16 cellular contexts compared by ENCODE assay signal in the genomic region with DNA sequence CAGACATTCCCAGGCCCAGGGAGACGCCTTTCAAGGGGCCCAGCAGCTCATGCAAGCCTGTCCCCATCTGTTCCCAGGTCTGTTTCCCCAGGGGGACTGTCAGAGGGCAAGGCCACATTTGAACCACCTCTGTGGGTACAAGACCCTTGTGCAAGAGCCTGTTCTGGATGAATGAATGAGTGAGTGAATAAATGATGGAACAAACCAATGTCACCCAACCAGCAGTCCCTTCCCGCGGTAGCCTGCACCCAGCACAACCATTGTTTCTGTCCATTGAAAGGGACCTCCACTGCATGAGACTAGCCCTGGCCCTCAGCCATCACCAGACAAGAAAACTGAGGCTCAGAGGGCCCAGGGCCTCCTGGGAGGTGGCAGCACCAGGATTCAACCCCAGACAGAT.
A peak's percentile ranks its signal among the peaks of the same experiment; 100 is the strongest.
DNase-seq lines count a peak whose midpoint lies in the region; ATAC-seq and TF ChIP-seq lines count a peak whose summit lies in the region.
"Had no signal": no experiment of that assay in that cellular context is flagged by ENCODE, and none has a peak within 500 bp of the region (broad histone marks: within the 10 kb centered on the region; RNA-seq: fewer than 3 reads in every experiment).

No MANE protein-coding gene starts in this region.

- TF ChIP-seq CTCF in H9 (conservative IDR thresholded peaks at IDR 0.05) (no peak), WTC11 (IDR thresholded peaks at IDR 0.05) (no peak), glutamatergic neuron (IDR thresholded peaks at IDR 0.05; ENCODE audit: partially characterized antibody, unreplicated experiment) (no peak)

- WGBS in H9 (ENCODE audit: extremely low coverage, insufficient read length, low lambda C conversion rate) = no CpG with 5 or more reads among the region's 3 CpGs
- no CpG with 5 or more reads among the region's 3 CpGs for WGBS in neuronal stem cell (ENCODE audit: extremely low coverage in 2 of 2, insufficient read length in 2 of 2, insufficient replicate concordance in 1 of 2), 2 donors

- DNase-seq in H9 (no peak), WTC11 (ENCODE audit: low spot score) (no peak), glutamatergic neuron (no peak), neuronal stem cell (ENCODE audit: low spot score) (no peak), ACHN (no peak)
- DNase-seq: CD8-positive, alpha-beta T cell; GOT3; IMR-90; Kasumi-1; NCI-H187 treated with DMSO at 0.1 percent for 48 hours; NCI-H748 treated with DMSO at 0.1 percent for 48 hours; PC-3 had no signal

- H2BK120ac ChIP-seq in H9 (ENCODE audit: low read depth, low read length, poor library complexity, severe bottlenecking) (no peak overlapping the region), neuronal stem cell (ENCODE audit: low read depth, low read length) (no peak overlapping the region)

- H3K14ac ChIP-seq in H9 (ENCODE audit: insufficient read depth, low read length) (no peak overlapping the region), neuronal stem cell (ENCODE audit: low read length) (no peak overlapping the region)

- H4K8ac ChIP-seq in H9 (replicated peaks; ENCODE audit: insufficient read length, low read depth, low read length) = no peak overlapping the region
- H4K8ac ChIP-seq in neuronal stem cell (ENCODE audit: low read depth, low read length) = no peak overlapping the region

- H3K79me2 ChIP-seq in H9 (ENCODE audit: insufficient read depth, low read length) = no peaks in the 10 kb centered on the region; the same call in 1 of the 2 replicates

- H2BK20ac ChIP-seq in H9 (ENCODE audit: low read depth, low read length, poor library complexity, severe bottlenecking) = no peak overlapping the region

- H2BK12ac ChIP-seq in H9 (ENCODE audit: insufficient read length, low read depth, low read length) (no peak overlapping the region), neuronal stem cell (ENCODE audit: low read length) (peak overlapping the region; percentile 60)

- H3K36me3 Mint-ChIP-seq in H9 (ENCODE audit: insufficient read depth in 1 of 3, low read depth in 3 of 3) (no peaks in the 10 kb centered on the region), WTC11 (no peaks in the 10 kb centered on the region), glutamatergic neuron (ENCODE audit: unreplicated experiment) (no peaks in the 10 kb centered on the region)
- H3K36me3 Mint-ChIP-seq: CD8-positive, alpha-beta T cell had no signal

- no peak overlapping the region for H2BK5ac ChIP-seq in H9 (ENCODE audit: insufficient read length, low read length)
- no peak overlapping the region for H2BK5ac ChIP-seq in neuronal stem cell (ENCODE audit: low read length)

- H3K4me1 Mint-ChIP-seq in H9 (peaks cover 28 to 42% of the 10 kb centered on the region in 2 experiments), WTC11 (peaks cover 32% of the 10 kb centered on the region), glutamatergic neuron (ENCODE audit: low read depth, unreplicated experiment) (peaks cover 41% of the 10 kb centered on the region)

- H3K36me3 ChIP-seq in neuronal stem cell (replicated peaks in 1 of 2; ENCODE audit: control insufficient read depth in 2 of 2, insufficient read depth in 2 of 2, low read length in 2 of 2) = no peaks in the 10 kb centered on the region

- H3K9ac ChIP-seq in H9 (ENCODE audit: extremely low read depth, insufficient read length, low read length) (no peak overlapping the region), neuronal stem cell (ENCODE audit: low read depth, low read length, poor library complexity) (no peak overlapping the region)

- H3K9me3 ChIP-seq in H9 (ENCODE audit: control insufficient read depth, low read depth, low read length) = no peaks in the 10 kb centered on the region
- no peaks in the 10 kb centered on the region for H3K9me3 ChIP-seq in neuronal stem cell (replicated peaks in 1 of 2; ENCODE audit: control insufficient read depth in 2 of 2, insufficient read depth in 1 of 2, low read depth in 1 of 2, low read length in 2 of 2)

- H3K23ac ChIP-seq in H9 (ENCODE audit: insufficient read length, low read depth, low read length) = no peak overlapping the region
- peak overlapping the region; percentile 23 for H3K23ac ChIP-seq in neuronal stem cell (ENCODE audit: low read depth, low read length, poor library complexity)

- H3K27me3 Mint-ChIP-seq in H9 (ENCODE audit: low read depth) = peaks cover 34% of the 10 kb centered on the region
- peaks cover 15% of the 10 kb centered on the region for H3K27me3 Mint-ChIP-seq in WTC11 (ENCODE audit: low read depth)
- H3K27me3 Mint-ChIP-seq in glutamatergic neuron (ENCODE audit: unreplicated experiment) = peaks cover 19% of the 10 kb centered on the region

- H3K4me1 ChIP-seq in H9 (ENCODE audit: insufficient read depth, low read length) (no peaks in the 10 kb centered on the region), neuronal stem cell (ENCODE audit: control insufficient read depth in 2 of 2, insufficient read depth in 1 of 2, low read depth in 1 of 2, low read length in 2 of 2) (peaks cover 12 to 25% of the 10 kb centered on the region in 2 donors)

- no peak overlapping the region for H3T11ph ChIP-seq in H9 (ENCODE audit: low read length)

- no peaks in the 10 kb centered on the region for H4K20me1 ChIP-seq in H9 (ENCODE audit: control insufficient read depth, insufficient read depth, insufficient read length)

- H3K4ac ChIP-seq in H9 (ENCODE audit: low read depth, low read length) = no peak overlapping the region
- no peak overlapping the region for H3K4ac ChIP-seq in neuronal stem cell (ENCODE audit: low read length)

- CTCF ChIA-PET in WTC11 (lab: Charles Lee) = interaction anchor here (0.7 to 2.6 kb wide), 6 partner anchors 14 to 828 kb away, joined by 3 to 12 read pairs (median 5); no protein-coding TSS in a partner anchor

- H3K23me2 ChIP-seq in H9 (ENCODE audit: insufficient read length, low read depth, low read length, poor library complexity, severe bottlenecking) = peaks cover 6% of the 10 kb centered on the region

- no peak overlapping the region for H3K4me3 ChIP-seq in neuronal stem cell (ENCODE audit: low read length in 2 of 2)
- H3K4me3 ChIP-seq: GM12878 had no signal

- POLR2A ChIA-PET in WTC11 (lab: Charles Lee) = no interaction called here

- no peak overlapping the region for H2AFZ ChIP-seq in H9 (ENCODE audit: low read length)
- no peak overlapping the region for H2AFZ ChIP-seq in neuronal stem cell (ENCODE audit: low read length)

- H3K56ac ChIP-seq in H9 (ENCODE audit: insufficient read length, low read depth, low read length) = no peak overlapping the region

- H4K91ac ChIP-seq in H9 (ENCODE audit: insufficient read length, low read depth, low read length) = no peak overlapping the region
- no peak overlapping the region for H4K91ac ChIP-seq in neuronal stem cell (ENCODE audit: low read depth, low read length, poor library complexity)

- H3K79me1 ChIP-seq in H9 (ENCODE audit: insufficient read depth, low read depth, low read length, poor library complexity, severe bottlenecking) (no peaks in the 10 kb centered on the region), neuronal stem cell (ENCODE audit: low read depth, low read length) (peaks cover 10% of the 10 kb centered on the region)

- H2BK15ac ChIP-seq in H9 (ENCODE audit: low read depth, low read length) (no peak overlapping the region), neuronal stem cell (ENCODE audit: low read length) (no peak overlapping the region)

- H3K27ac Mint-ChIP-seq in H9 = no peak overlapping the region
- H3K27ac Mint-ChIP-seq in WTC11 = no peak overlapping the region
- H3K27ac Mint-ChIP-seq in glutamatergic neuron (ENCODE audit: unreplicated experiment) = peak overlapping the region; percentile 77
- H3K27ac Mint-ChIP-seq: CD8-positive, alpha-beta T cell had no signal

- H3K27me3 ChIP-seq in H9 (ENCODE audit: insufficient read depth, low read length) (no peaks in the 10 kb centered on the region), neuronal stem cell (ENCODE audit: control insufficient read depth in 3 of 3, insufficient read depth in 3 of 3, low read depth in 1 of 3, low read length in 3 of 3) (peaks cover 0 to 5% (median 0%) of the 10 kb centered on the region in 3 experiments)

- H3K18ac ChIP-seq in H9 (ENCODE audit: insufficient read length, low read depth, low read length) (no peak overlapping the region), neuronal stem cell (ENCODE audit: low read length) (peak overlapping the region; percentile 90)

- no peaks in the 10 kb centered on the region; a peak in 1 of 5 replicates for H3K9me3 Mint-ChIP-seq in H9
- H3K9me3 Mint-ChIP-seq in WTC11 = no peaks in the 10 kb centered on the region
- peaks cover 8% of the 10 kb centered on the region for H3K9me3 Mint-ChIP-seq in glutamatergic neuron (ENCODE audit: unreplicated experiment)
- H3K9me3 Mint-ChIP-seq: CD8-positive, alpha-beta T cell had no signal

- H2AK5ac ChIP-seq in H9 (ENCODE audit: insufficient read length, low read length) = no peak overlapping the region
- H2AK5ac ChIP-seq in neuronal stem cell (ENCODE audit: low read depth, low read length) = peak overlapping the region; percentile 92

- H3K27ac ChIP-seq in H9 (ENCODE audit: insufficient read length, low read depth, low read length) (no peak overlapping the region), neuronal stem cell (replicated peaks; ENCODE audit: low read length) (no peak overlapping the region)
- H3K27ac ChIP-seq: RWPE1 had no signal

- H3K4me3 Mint-ChIP-seq in H9 (peak overlapping the region in 1 of 2 experiments; percentile 69; a peak in 2 of 5 replicates), WTC11 (peak overlapping the region; percentile 39), glutamatergic neuron (ENCODE audit: unreplicated experiment) (peak overlapping the region; percentile 68)
- H3K4me3 Mint-ChIP-seq: CD8-positive, alpha-beta T cell had no signal

- in situ Hi-C loops in ACHN (cut with HindIII; ENCODE audit: low pct_ligation_motif_present, low pct_unique_long_range_greater_than_20kb, low sequenced_read_pairs) = no loop called here

- H3K4me2 ChIP-seq in H9 (ENCODE audit: insufficient read depth, insufficient read length, low read length) = peak overlapping the region; percentile 26
- H3K4me2 ChIP-seq in neuronal stem cell (ENCODE audit: insufficient read depth, low read length, poor library complexity, severe bottlenecking) = no peak overlapping the region

- ATAC-seq in WTC11 = no peak
- ATAC-seq in GM21447 (IDR thresholded peaks at IDR 0.05; ENCODE audit: unreplicated experiment) = no peak
- no peak for ATAC-seq in HG02981 (IDR thresholded peaks at IDR 0.05; ENCODE audit: unreplicated experiment)
- ATAC-seq: CD8-positive, alpha-beta T cell; GM12878; PC-3 had no signal

- no peak overlapping the region for H4K5ac ChIP-seq in H9 (ENCODE audit: insufficient read length, low read depth, low read length)

TF ChIP-seq in WTC11, 78 proteins besides CTCF, POLR2A, EP300 and RAD21:
- TF ChIP-seq ZNF232 (CRISPR knock-in tag; IDR thresholded peaks at IDR 0.05) (no peak), ELF4 (CRISPR knock-in tag; IDR thresholded peaks at IDR 0.05; ENCODE audit: low read depth) (no peak), NFE2L1 (CRISPR knock-in tag; IDR thresholded peaks at IDR 0.05) (no peak), OVOL2 (CRISPR knock-in tag; IDR thresholded peaks at IDR 0.05; ENCODE audit: borderline replicate concordance) (no peak), JUN (CRISPR knock-in tag; IDR thresholded peaks at IDR 0.05) (no peak), EMX1 (CRISPR knock-in tag; IDR thresholded peaks at IDR 0.05) (no peak)
TF ChIP-seq in WTC11: peak in this region for 0.
